In the genomic region with DNA sequence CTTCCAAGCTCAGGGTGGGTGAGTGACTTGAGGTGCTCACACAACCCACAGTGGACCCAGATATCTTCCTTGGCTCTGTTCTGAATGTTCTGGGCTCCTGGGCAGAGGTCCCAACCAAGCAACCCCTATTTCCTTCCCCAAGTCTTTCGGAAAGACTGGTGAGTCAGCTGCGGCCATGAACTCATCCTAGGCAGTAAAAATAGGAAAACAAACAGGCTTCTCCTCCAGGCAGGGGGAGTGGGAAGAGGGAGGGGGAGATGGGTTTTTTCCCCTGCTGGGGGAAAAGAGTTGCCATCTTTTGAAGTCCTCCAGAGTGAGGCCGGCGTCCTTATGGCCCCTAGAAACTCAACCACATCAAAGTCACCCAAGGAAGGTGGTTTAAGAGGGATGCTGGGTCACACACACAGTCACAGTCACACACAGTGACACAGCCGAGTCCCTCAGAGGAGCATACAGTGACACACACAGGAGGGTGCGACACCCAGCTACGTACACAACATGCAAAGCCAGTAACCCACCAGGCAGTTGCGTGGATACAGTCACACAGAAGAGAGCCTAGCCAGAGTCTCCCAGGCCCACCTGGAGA, we compare ENCODE assay signal across 15 cellular contexts. TPM values are rescaled to one million over a fixed set of nuclear protein-coding genes. Genes with fewer than 3 reads are reported as not detected.
DNase-seq lines count a peak whose midpoint lies in the region; FAIRE-seq and TF ChIP-seq lines count a peak whose summit lies in the region.
"Had no signal": no experiment of that assay in that cellular context is flagged by ENCODE, and none has a peak within 500 bp of the region (broad histone marks: within the 10 kb centered on the region; RNA-seq: fewer than 3 reads in every experiment).

No MANE protein-coding gene starts in this region.

- H3K4me1 Mint-ChIP-seq in nephron progenitor cell: peaks cover 32% of the 10 kb centered on the region
- no peaks in the 10 kb centered on the region for H3K4me1 Mint-ChIP-seq in activated naive CD4-positive, alpha-beta T cell treated with anti-CD3 and anti-CD28 coated beads for 36 hours (ENCODE audit: low read depth)

- FAIRE-seq in D721Med (lab: Jason Lieb, UNC): no peak

- DNase-seq in EL (peak; percentile 43), NCI-H226 (peak; percentile 31), dermis blood vessel endothelial cell (peak; percentile 62), retina (peak; percentile 13), nephron progenitor cell (no peak), D341Med (ENCODE audit: low spot score) (no peak), D721Med (ENCODE audit: insufficient read length, low spot score) (no peak)
- DNase-seq in activated naive CD4-positive, alpha-beta T cell treated with anti-CD3 and anti-CD28 coated beads for 36 hours: no peak

- H3K27ac Mint-ChIP-seq in nephron progenitor cell: no peak overlapping the region
- no peak overlapping the region for H3K27ac Mint-ChIP-seq in activated naive CD4-positive, alpha-beta T cell treated with anti-CD3 and anti-CD28 coated beads for 36 hours
- H3K27ac Mint-ChIP-seq: activated CD4-positive, alpha-beta memory T cell treated with anti-CD3 and anti-CD28 coated beads for 36 hours; activated naive CD8-positive, alpha-beta T cell treated with anti-CD3 and anti-CD28 coated beads, Interleukin-2, amount 10 ng/mL, durations not matched to agents 7 days and 5 days; progenitor cell of endocrine pancreas had no signal

- TF ChIP-seq CTCF in nephron progenitor cell (IDR thresholded peaks at IDR 0.05): no peak
- TF ChIP-seq CTCF in D721Med (IDR thresholded peaks at IDR 0.05; ENCODE audit: insufficient read depth, missing control alignments): no peak

- H3K27me3 Mint-ChIP-seq in nephron progenitor cell (ENCODE audit: low read depth, poor library complexity): peaks cover 27% of the 10 kb centered on the region
- H3K27me3 Mint-ChIP-seq in activated naive CD4-positive, alpha-beta T cell treated with anti-CD3 and anti-CD28 coated beads for 36 hours (ENCODE audit: low read depth): peaks cover 24% of the 10 kb centered on the region

- CTCF ChIA-PET in activated naive CD4-positive, alpha-beta T cell treated with anti-CD3 and anti-CD28 coated beads for 36 hours (lab: Charles Lee): interaction anchor here (0.6 to 7.0 kb wide), 28 partner anchors 8 to 396 kb away, joined by 3 to 184 read pairs (median 5); partner anchors contain the start of genes DLX3, DLX4 and PDK2

- intact Hi-C loops in activated naive CD4-positive, alpha-beta T cell treated with anti-CD3 and anti-CD28 coated beads for 36 hours (cut with micrococcal nuclease): loop anchor here (1.0 to 5.0 kb wide), 4 partner anchors 45 to 134 kb away; no protein-coding TSS in a partner anchor

- no peaks in the 10 kb centered on the region for H3K36me3 Mint-ChIP-seq in nephron progenitor cell (ENCODE audit: low read depth)
- H3K36me3 Mint-ChIP-seq in activated naive CD4-positive, alpha-beta T cell treated with anti-CD3 and anti-CD28 coated beads for 36 hours (ENCODE audit: low read depth): no peaks in the 10 kb centered on the region
- H3K36me3 Mint-ChIP-seq: activated CD4-positive, alpha-beta memory T cell treated with anti-CD3 and anti-CD28 coated beads for 36 hours; activated naive CD8-positive, alpha-beta T cell treated with anti-CD3 and anti-CD28 coated beads, Interleukin-2, amount 10 ng/mL, durations not matched to agents 7 days and 5 days had no signal

- H3K4me3 Mint-ChIP-seq in nephron progenitor cell: no peak overlapping the region
- no peak overlapping the region for H3K4me3 Mint-ChIP-seq in activated naive CD4-positive, alpha-beta T cell treated with anti-CD3 and anti-CD28 coated beads for 36 hours
- H3K4me3 Mint-ChIP-seq: activated CD4-positive, alpha-beta memory T cell treated with anti-CD3 and anti-CD28 coated beads for 36 hours; activated naive CD8-positive, alpha-beta T cell treated with anti-CD3 and anti-CD28 coated beads, Interleukin-2, amount 10 ng/mL, durations not matched to agents 7 days and 5 days; activated T-cell treated with anti-CD3 and anti-CD28 coated beads, Interleukin-2, amount 50 U/mL, for 4 hours; central memory CD8-positive, alpha-beta T cell had no signal

- H3K9me3 Mint-ChIP-seq in nephron progenitor cell: no peaks in the 10 kb centered on the region
- no peaks in the 10 kb centered on the region for H3K9me3 Mint-ChIP-seq in activated naive CD4-positive, alpha-beta T cell treated with anti-CD3 and anti-CD28 coated beads for 36 hours
- H3K9me3 Mint-ChIP-seq: activated CD4-positive, alpha-beta memory T cell treated with anti-CD3 and anti-CD28 coated beads for 36 hours; activated naive CD8-positive, alpha-beta T cell treated with anti-CD3 and anti-CD28 coated beads, Interleukin-2, amount 10 ng/mL, durations not matched to agents 7 days and 5 days; activated T-cell treated with anti-CD3 and anti-CD28 coated beads, Interleukin-2, amount 50 U/mL, for 4 hours; central memory CD8-positive, alpha-beta T cell had no signal

RNA-seq across cellular contexts. Expression of gene DLX4, which starts 16.0 kb away (rescaled TPM):
- total RNA-seq in dermis blood vessel endothelial cell: not detected in 2 replicates
- under 1 TPM; 0.67 to 0.81 TPM for total RNA-seq in activated naive CD4-positive, alpha-beta T cell treated with anti-CD3 and anti-CD28 coated beads for 36 hours
- total RNA-seq: myocyte had no signal

RNA-seq across cellular contexts. Expression of gene DLX3, which starts 42.0 kb away (rescaled TPM):
- total RNA-seq in dermis blood vessel endothelial cell: not detected in 2 replicates
- not detected for total RNA-seq in activated naive CD4-positive, alpha-beta T cell treated with anti-CD3 and anti-CD28 coated beads for 36 hours
- total RNA-seq: activated CD4-positive, alpha-beta memory T cell treated with anti-CD3 and anti-CD28 coated beads for 36 hours; activated naive CD8-positive, alpha-beta T cell treated with anti-CD3 and anti-CD28 coated beads, Interleukin-2, amount 10 ng/mL, durations not matched to agents 7 days and 5 days; Calu3 had no signal

Comparison
In these comparisons a context has a peak if more than half of its experiments do, and no peak if none do; other contexts are left out.
1. DNase-seq: peak in EL (single experiment), NCI-H226 (single experiment), dermis blood vessel endothelial cell (single experiment) and retina (single experiment); none in nephron progenitor cell (single experiment), D341Med (single experiment), D721Med (single experiment) and activated naive CD4-positive, alpha-beta T cell treated with anti-CD3 and anti-CD28 coated beads for 36 hours (single experiment).